ENCODE assay signal across 9 cellular contexts in genomic region chr16:58912571-58912970, GRCh38.
"Had no signal": no experiment of that assay in that cellular context is flagged by ENCODE, and none has a peak within 500 bp of the region (broad histone marks: within the 10 kb centered on the region; RNA-seq: fewer than 3 reads in every experiment).

No MANE protein-coding gene starts in this region.

- H3K27me3 Mint-ChIP-seq: IgD-negative memory B cell had no signal

- H3K36me3 Mint-ChIP-seq: IgD-negative memory B cell had no signal

- H3K4me3 ChIP-seq: GM23248, HAP-1 had no signal

- H3K4me1 ChIP-seq: HAP-1 had no signal

- H3K27ac ChIP-seq: GM23248, KMS-11 had no signal

- H3K4me1 Mint-ChIP-seq: IgD-negative memory B cell had no signal

- FAIRE-seq: HTR-8/SVneo had no signal

- H3K9ac ChIP-seq: GM23248, KMS-11 had no signal

- H3K36me3 ChIP-seq: HAP-1 had no signal

- DNase-seq: GM23248, H7, HFFc6, KBM-7 had no signal

- H3K9me3 ChIP-seq: HAP-1 had no signal

- H3K4me3 Mint-ChIP-seq: HFFc6, IgD-negative memory B cell had no signal

- H3K4me2 ChIP-seq: KMS-11 had no signal

- H2AFZ ChIP-seq: GM23248 had no signal

- H3K27ac Mint-ChIP-seq: HFFc6, IgD-negative memory B cell had no signal

- ATAC-seq: HCT116 had no signal
